Comparison of ENCODE assay signal across 11 cellular contexts in genomic region chr1:43540653-43541071, GRCh38. TPM values are rescaled to one million over a fixed set of nuclear protein-coding genes. Genes with fewer than 3 reads are reported as not detected.
DNase-seq lines count a peak whose midpoint lies in the region; ATAC-seq and TF ChIP-seq lines count a peak whose summit lies in the region.
"Had no signal": no experiment of that assay in that cellular context is flagged by ENCODE, and none has a peak within 500 bp of the region (broad histone marks: within the 10 kb centered on the region; RNA-seq: fewer than 3 reads in every experiment).

No MANE protein-coding gene starts in this region.

- H3K9me2 ChIP-seq in SK-N-SH = no peaks in the 10 kb centered on the region

- intact Hi-C loops in upper lobe of right lung (cut with DNase I) = no loop called here

- POLR2A ChIA-PET in SK-N-SH (lab: Yijun Ruan, JAX) = no interaction called here

- TF ChIP-seq POLR2A in gastroesophageal sphincter (IDR thresholded peaks at IDR 0.05) = no peak

- CTCF ChIA-PET in SK-N-SH (lab: Yijun Ruan, JAX) = interaction anchor here (0.9 kb wide), 1 partner anchor 16 kb away, joined by 3 read pairs; no protein-coding TSS in a partner anchor

- H3K27me3 ChIP-seq in gastroesophageal sphincter (no peaks in the 10 kb centered on the region), parathyroid adenoma (ENCODE audit: control insufficient read depth, insufficient read depth, low read length) (no peaks in the 10 kb centered on the region), upper lobe of right lung (no peaks in the 10 kb centered on the region), SK-N-SH (ENCODE audit: insufficient read depth) (no peaks in the 10 kb centered on the region)

- no peaks in the 10 kb centered on the region for H3F3A ChIP-seq in SK-N-SH (replicated peaks; ENCODE audit: insufficient read depth)

- H3K4me3 ChIP-seq in gastroesophageal sphincter (no peak overlapping the region), parathyroid adenoma (ENCODE audit: low read depth, low read length) (no peak overlapping the region), upper lobe of right lung (no peak overlapping the region), SK-N-SH (ENCODE audit: low read depth in 2 of 2, low read length in 1 of 2) (no peak overlapping the region)

- H3K4me2 ChIP-seq in parathyroid adenoma (ENCODE audit: low read length) = no peak overlapping the region
- H3K4me2 ChIP-seq in SK-N-SH = no peak overlapping the region

- H3K36me3 ChIP-seq in gastroesophageal sphincter (peaks cover 0 to 25% of the 10 kb centered on the region in 2 donors), parathyroid adenoma (ENCODE audit: control insufficient read depth, insufficient read depth, low read length) (no peaks in the 10 kb centered on the region), upper lobe of right lung (no peaks in the 10 kb centered on the region), SK-N-SH (replicated peaks in 1 of 2; ENCODE audit: control insufficient read depth in 1 of 2, insufficient read depth in 2 of 2, low read length in 1 of 2) (peaks cover 0 to 5% of the 10 kb centered on the region in 2 experiments)

- TF ChIP-seq CTCF in gastroesophageal sphincter (IDR thresholded peaks at IDR 0.05) (no peak), parathyroid adenoma (IDR thresholded peaks at IDR 0.05) (no peak), upper lobe of right lung (IDR thresholded peaks at IDR 0.05) (no peak), SK-N-SH (IDR thresholded peaks at IDR 0.05) (no peak)

- H2AFZ ChIP-seq in parathyroid adenoma (peak overlapping the region; percentile 7), SK-N-SH (ENCODE audit: low read depth) (no peak overlapping the region)

- TF ChIP-seq EP300 in gastroesophageal sphincter (IDR thresholded peaks at IDR 0.05) (no peak), SK-N-SH (IDR thresholded peaks at IDR 0.05; ENCODE audit: borderline replicate concordance in 1 of 2, low read depth in 1 of 2, low read length in 1 of 2) (no peak)

- ATAC-seq in gastroesophageal sphincter (peak; percentile 34), upper lobe of right lung (no peak), GM21717 (IDR thresholded peaks at IDR 0.05; ENCODE audit: unreplicated experiment) (no peak)

- H3K27ac ChIP-seq in gastroesophageal sphincter (peak overlapping the region; percentile 53 to 85 (median 79)), parathyroid adenoma (peak overlapping the region; percentile 82), upper lobe of right lung (peak overlapping the region; percentile 24), SK-N-SH (ENCODE audit: low read depth in 2 of 2, low read length in 1 of 2) (no peak overlapping the region)

- H3K79me2 ChIP-seq in parathyroid adenoma (peaks cover 5% of the 10 kb centered on the region), SK-N-SH (ENCODE audit: insufficient read depth) (peaks cover 35% of the 10 kb centered on the region; the same call in 1 of the 2 replicates)

- no peak for TF ChIP-seq RAD21 in SK-N-SH (IDR thresholded peaks at IDR 0.05; ENCODE audit: low read length)

- H3K9me3 ChIP-seq in gastroesophageal sphincter (no peaks in the 10 kb centered on the region), parathyroid adenoma (ENCODE audit: control insufficient read depth, low read length) (no peaks in the 10 kb centered on the region), upper lobe of right lung (no peaks in the 10 kb centered on the region), SK-N-SH (no peaks in the 10 kb centered on the region)

- H3K4me1 ChIP-seq in gastroesophageal sphincter (peaks cover 6 to 94% (median 14%) of the 10 kb centered on the region in 3 donors), parathyroid adenoma (peaks cover 50% of the 10 kb centered on the region), upper lobe of right lung (peaks cover 13% of the 10 kb centered on the region), SK-N-SH (ENCODE audit: control insufficient read depth in 1 of 2, insufficient read depth in 2 of 2, low read depth in 1 of 2, low read length in 1 of 2) (peaks cover 0 to 5% of the 10 kb centered on the region in 2 experiments; a peak in 1 of 4 replicates)

- DNase-seq in astrocyte of the hippocampus (ENCODE audit: low read depth, low spot score) = peak; percentile 47
- DNase-seq in upper lobe of right lung = no peak
- DNase-seq in 8988T = no peak
- DNase-seq in SK-N-SH = no peak
- DNase-seq: activated CD8-positive, alpha-beta memory T cell treated with anti-CD3 and anti-CD28 coated beads for 24 hours; NCI-H1436 treated with DMSO at 0.1 percent for 48 hours; stimulated activated CD4-positive, alpha-beta T cell treated with anti-CD3 and anti-CD28 coated beads, Interleukin-1b, Interleukin-23, amount 100 ng/mL, for 48 hours; stimulated activated naive CD4-positive, alpha-beta T cell treated with Interleukin-2 at 50 U/mL for 16 hours had no signal

- H3K9ac ChIP-seq in parathyroid adenoma (no peak overlapping the region), SK-N-SH (no peak overlapping the region)

- WGBS in gastroesophageal sphincter (ENCODE audit: low coverage in 1 of 2), 2 donors = 40 to 80% methylated on average over 1 to 2 of the region's 15 CpGs
- 94% methylated on average over 12 of the region's 15 CpGs for WGBS in SK-N-SH (ENCODE audit: low lambda C conversion rate)

- H4K20me1 ChIP-seq in SK-N-SH (ENCODE audit: insufficient read depth) = peaks cover 18% of the 10 kb centered on the region; the same call in 1 of the 2 replicates

TF ChIP-seq in SK-N-SH, 30 proteins besides CTCF, POLR2A, EP300 and RAD21:
- TF ChIP-seq, protein P1, sequence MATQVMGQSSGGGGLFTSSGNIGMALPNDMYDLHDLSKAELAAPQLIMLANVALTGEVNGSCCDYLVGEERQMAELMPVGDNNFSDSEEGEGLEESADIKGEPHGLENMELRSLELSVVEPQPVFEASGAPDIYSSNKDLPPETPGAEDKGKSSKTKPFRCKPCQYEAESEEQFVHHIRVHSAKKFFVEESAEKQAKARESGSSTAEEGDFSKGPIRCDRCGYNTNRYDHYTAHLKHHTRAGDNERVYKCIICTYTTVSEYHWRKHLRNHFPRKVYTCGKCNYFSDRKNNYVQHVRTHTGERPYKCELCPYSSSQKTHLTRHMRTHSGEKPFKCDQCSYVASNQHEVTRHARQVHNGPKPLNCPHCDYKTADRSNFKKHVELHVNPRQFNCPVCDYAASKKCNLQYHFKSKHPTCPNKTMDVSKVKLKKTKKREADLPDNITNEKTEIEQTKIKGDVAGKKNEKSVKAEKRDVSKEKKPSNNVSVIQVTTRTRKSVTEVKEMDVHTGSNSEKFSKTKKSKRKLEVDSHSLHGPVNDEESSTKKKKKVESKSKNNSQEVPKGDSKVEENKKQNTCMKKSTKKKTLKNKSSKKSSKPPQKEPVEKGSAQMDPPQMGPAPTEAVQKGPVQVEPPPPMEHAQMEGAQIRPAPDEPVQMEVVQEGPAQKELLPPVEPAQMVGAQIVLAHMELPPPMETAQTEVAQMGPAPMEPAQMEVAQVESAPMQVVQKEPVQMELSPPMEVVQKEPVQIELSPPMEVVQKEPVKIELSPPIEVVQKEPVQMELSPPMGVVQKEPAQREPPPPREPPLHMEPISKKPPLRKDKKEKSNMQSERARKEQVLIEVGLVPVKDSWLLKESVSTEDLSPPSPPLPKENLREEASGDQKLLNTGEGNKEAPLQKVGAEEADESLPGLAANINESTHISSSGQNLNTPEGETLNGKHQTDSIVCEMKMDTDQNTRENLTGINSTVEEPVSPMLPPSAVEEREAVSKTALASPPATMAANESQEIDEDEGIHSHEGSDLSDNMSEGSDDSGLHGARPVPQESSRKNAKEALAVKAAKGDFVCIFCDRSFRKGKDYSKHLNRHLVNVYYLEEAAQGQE (IDR thresholded peaks at IDR 0.05; ENCODE audit: low read depth, low read length) = no peak
- TF ChIP-seq TCF12 (IDR thresholded peaks at IDR 0.05) (no peak), FOXM1 (IDR thresholded peaks at IDR 0.05; ENCODE audit: low read depth) (no peak), RCOR1 (IDR thresholded peaks at IDR 0.05; ENCODE audit: low read length) (no peak), ELF1 (IDR thresholded peaks at IDR 0.05) (no peak), TAF1 (IDR thresholded peaks at IDR 0.05; ENCODE audit: borderline replicate concordance, low read depth, low read length) (no peak), TEAD4 (IDR thresholded peaks at IDR 0.05; ENCODE audit: borderline replicate concordance, insufficient read depth) (no peak), RXRA (IDR thresholded peaks at IDR 0.05; ENCODE audit: borderline replicate concordance, low read depth) (no peak), FOXJ3 (CRISPR knock-in tag; IDR thresholded peaks at IDR 0.05) (no peak), NFIC (IDR thresholded peaks at IDR 0.05; ENCODE audit: borderline replicate concordance) (no peak), SIN3A (IDR thresholded peaks at IDR 0.05; ENCODE audit: borderline replicate concordance, low read depth, low read length) (no peak), RFX5 (IDR thresholded peaks at IDR 0.05; ENCODE audit: low read length) (no peak)
- TF ChIP-seq, protein P2, sequence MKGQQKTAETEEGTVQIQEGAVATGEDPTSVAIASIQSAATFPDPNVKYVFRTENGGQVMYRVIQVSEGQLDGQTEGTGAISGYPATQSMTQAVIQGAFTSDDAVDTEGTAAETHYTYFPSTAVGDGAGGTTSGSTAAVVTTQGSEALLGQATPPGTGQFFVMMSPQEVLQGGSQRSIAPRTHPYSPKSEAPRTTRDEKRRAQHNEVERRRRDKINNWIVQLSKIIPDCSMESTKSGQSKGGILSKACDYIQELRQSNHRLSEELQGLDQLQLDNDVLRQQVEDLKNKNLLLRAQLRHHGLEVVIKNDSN (IDR thresholded peaks at IDR 0.05; ENCODE audit: borderline replicate concordance, low read depth) = no peak
TF ChIP-seq in SK-N-SH: peak in this region for 0.

RNA-seq across cellular contexts. Expression of gene PTPRF, which starts 10.0 kb away (rescaled TPM):
- total RNA-seq in gastroesophageal sphincter (10 to 100 TPM; 55.8 to 80.4 (median 60.8) TPM), upper lobe of right lung (199 TPM)
- 67.6 and 72.7 TPM in 2 replicates for polyA plus RNA-seq in SK-N-SH (2012; rRNA removed)
- polyA plus RNA-seq in SK-N-SH (2012; cell fraction: cytosol; rRNA removed) = 36.8 and 50.6 TPM in 2 replicates
- polyA plus RNA-seq in SK-N-SH (2012; cell fraction: nucleus; rRNA removed) = 97.5 and 115 TPM in 2 replicates

Comparison
In these comparisons a context has a peak if more than half of its experiments do, and no peak if none do; other contexts are left out.
1. H3K27ac ChIP-seq: peak in gastroesophageal sphincter (4 of 4), parathyroid adenoma (single experiment) and upper lobe of right lung (single experiment); none in SK-N-SH (0 of 2).